1 cellular context compared by ENCODE assay signal in the genomic region with DNA sequence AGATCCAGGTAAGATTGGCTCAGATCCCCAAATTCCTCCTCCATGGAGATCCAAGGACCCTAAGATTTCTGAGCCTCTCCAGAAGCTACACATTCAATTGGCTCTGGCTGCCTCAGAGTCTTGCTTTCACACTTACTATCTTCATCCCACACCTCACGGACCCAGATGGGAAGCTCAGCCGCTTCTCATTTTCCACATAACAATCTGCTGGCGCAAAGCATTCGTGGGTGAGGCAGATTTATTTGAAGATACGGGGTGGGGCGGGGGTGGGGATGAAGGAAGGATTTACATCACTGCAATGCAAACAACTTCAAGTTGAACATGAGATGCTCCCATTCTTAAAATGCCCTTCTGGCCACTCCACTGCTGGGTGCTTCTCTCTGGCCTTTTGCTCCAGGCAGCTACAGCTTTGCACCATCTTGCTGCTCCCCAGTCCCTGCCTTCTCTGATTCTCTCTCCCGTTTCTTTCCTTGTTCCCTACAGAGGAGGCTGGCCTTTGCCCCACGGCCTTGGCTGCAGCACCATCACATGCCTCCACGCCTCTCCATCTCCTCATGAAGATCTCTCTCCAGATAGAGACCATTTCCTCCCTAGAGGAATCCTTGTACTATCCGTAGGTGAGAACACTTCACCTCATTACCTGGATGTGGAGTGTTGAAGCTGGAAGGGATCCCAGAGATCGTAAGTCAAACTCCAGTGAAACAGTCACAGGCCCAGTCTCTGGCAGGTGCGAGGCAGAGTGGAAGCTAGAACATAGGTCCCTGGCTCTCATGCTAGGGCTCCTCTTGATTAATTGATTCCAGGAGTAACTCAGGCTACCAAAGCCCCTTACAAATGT.
TF ChIP-seq lines count a peak whose summit lies in the region.

No MANE protein-coding gene starts in this region.

TF ChIP-seq in SK-N-SH treated with all-trans-retinoic acid at 6 μM for 48 hours, 23 proteins besides CTCF, POLR2A, EP300 and RAD21 (continued from another document):
- TF ChIP-seq, protein P1, sequence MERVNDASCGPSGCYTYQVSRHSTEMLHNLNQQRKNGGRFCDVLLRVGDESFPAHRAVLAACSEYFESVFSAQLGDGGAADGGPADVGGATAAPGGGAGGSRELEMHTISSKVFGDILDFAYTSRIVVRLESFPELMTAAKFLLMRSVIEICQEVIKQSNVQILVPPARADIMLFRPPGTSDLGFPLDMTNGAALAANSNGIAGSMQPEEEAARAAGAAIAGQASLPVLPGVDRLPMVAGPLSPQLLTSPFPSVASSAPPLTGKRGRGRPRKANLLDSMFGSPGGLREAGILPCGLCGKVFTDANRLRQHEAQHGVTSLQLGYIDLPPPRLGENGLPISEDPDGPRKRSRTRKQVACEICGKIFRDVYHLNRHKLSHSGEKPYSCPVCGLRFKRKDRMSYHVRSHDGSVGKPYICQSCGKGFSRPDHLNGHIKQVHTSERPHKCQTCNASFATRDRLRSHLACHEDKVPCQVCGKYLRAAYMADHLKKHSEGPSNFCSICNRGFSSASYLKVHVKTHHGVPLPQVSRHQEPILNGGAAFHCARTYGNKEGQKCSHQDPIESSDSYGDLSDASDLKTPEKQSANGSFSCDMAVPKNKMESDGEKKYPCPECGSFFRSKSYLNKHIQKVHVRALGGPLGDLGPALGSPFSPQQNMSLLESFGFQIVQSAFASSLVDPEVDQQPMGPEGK (CRISPR knock-in tag; IDR thresholded peaks at IDR 0.05; ENCODE audit: borderline replicate concordance): no peak
- TF ChIP-seq GLIS3 (CRISPR knock-in tag; IDR thresholded peaks at IDR 0.05): no peak
- TF ChIP-seq ZNF8 (CRISPR knock-in tag; IDR thresholded peaks at IDR 0.05): no peak
- no peak for TF ChIP-seq ZC3H10 (CRISPR knock-in tag; IDR thresholded peaks at IDR 0.05)
- TF ChIP-seq ARNTL (CRISPR knock-in tag; IDR thresholded peaks at IDR 0.05; ENCODE audit: borderline replicate concordance, low read depth): no peak
- TF ChIP-seq TOX (CRISPR knock-in tag; IDR thresholded peaks at IDR 0.05; ENCODE audit: borderline replicate concordance): no peak
- TF ChIP-seq ISL1 (CRISPR knock-in tag; IDR thresholded peaks at IDR 0.05): no peak
- no peak for TF ChIP-seq SNAI2 (CRISPR knock-in tag; IDR thresholded peaks at IDR 0.05)
